8 cellular contexts compared by ENCODE assay signal in the genomic region with DNA sequence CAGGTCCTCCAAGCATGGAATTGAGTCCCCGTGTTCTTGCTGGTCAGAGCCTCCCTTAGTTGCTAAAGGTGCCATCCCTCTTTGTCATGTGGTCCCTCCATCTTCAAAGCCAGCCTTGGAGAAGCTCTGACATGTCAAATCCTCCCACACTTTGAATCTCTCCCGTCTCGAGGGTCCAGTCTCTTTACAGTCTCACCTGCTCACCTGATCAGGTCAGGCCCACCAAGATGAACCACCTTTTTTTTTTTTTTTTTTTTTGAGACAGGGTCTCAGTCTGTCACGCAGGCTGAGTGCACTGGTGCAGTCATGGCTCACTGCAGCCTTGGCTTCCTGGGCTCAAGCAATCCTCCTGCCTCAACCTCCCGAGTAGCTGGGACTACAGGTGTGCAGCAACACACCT.
"Had no signal": no experiment of that assay in that cellular context is flagged by ENCODE, and none has a peak within 500 bp of the region (broad histone marks: within the 10 kb centered on the region; RNA-seq: fewer than 3 reads in every experiment).

No MANE protein-coding gene starts in this region.

- ATAC-seq: GM12878 had no signal

- DNase-seq: GDM1, GF-D8 had no signal

- H3K4me3 ChIP-seq: GM12878 had no signal

- FAIRE-seq: G401.6, GM12878, GM12891, GM12892, GM18507, GM19239 had no signal
